In genomic region chr13:110593430-110594130, GRCh38 we compare ENCODE assay signal across 8 cellular contexts. TPM values are rescaled to one million over a fixed set of nuclear protein-coding genes. Genes with fewer than 3 reads are reported as not detected.
A peak's percentile ranks its signal among the peaks of the same experiment; 100 is the strongest.
DNase-seq lines count a peak whose midpoint lies in the region; ATAC-seq, FAIRE-seq and TF ChIP-seq lines count a peak whose summit lies in the region.

No MANE protein-coding gene starts in this region.

- H3K9me3 Mint-ChIP-seq in activated T-cell treated with anti-CD3 and anti-CD28 coated beads, Interleukin-2, amount 50 U/mL, for 4 hours: no peaks in the 10 kb centered on the region
- no peaks in the 10 kb centered on the region for H3K9me3 Mint-ChIP-seq in Calu3 (ENCODE audit: low read depth, unreplicated experiment)

- H3K36me3 Mint-ChIP-seq in activated T-cell treated with anti-CD3 and anti-CD28 coated beads, Interleukin-2, amount 50 U/mL, for 4 hours (ENCODE audit: insufficient read depth): no peaks in the 10 kb centered on the region
- H3K36me3 Mint-ChIP-seq in Calu3 (ENCODE audit: insufficient read depth, unreplicated experiment): no peaks in the 10 kb centered on the region

- CTCF ChIA-PET in Calu3 (lab: Charles Lee): interaction anchor here (0.7 to 1.1 kb wide), 2 partner anchors 17 to 89 kb away, joined by 3 to 5 read pairs; no protein-coding TSS in a partner anchor

- peaks cover 2% of the 10 kb centered on the region for H3K27me3 Mint-ChIP-seq in activated T-cell treated with anti-CD3 and anti-CD28 coated beads, Interleukin-2, amount 50 U/mL, for 4 hours (ENCODE audit: low read depth)
- H3K27me3 Mint-ChIP-seq in Calu3 (ENCODE audit: unreplicated experiment): no peaks in the 10 kb centered on the region

- no peaks in the 10 kb centered on the region for H3K4me1 Mint-ChIP-seq in activated T-cell treated with anti-CD3 and anti-CD28 coated beads, Interleukin-2, amount 50 U/mL, for 4 hours (ENCODE audit: low read depth)
- H3K4me1 Mint-ChIP-seq in Calu3 (ENCODE audit: low read depth, unreplicated experiment): no peaks in the 10 kb centered on the region

- intact Hi-C loops in Calu3 (cut with micrococcal nuclease; ENCODE audit: unreplicated experiment): no loop called here

- H3K27ac Mint-ChIP-seq in Calu3 (ENCODE audit: unreplicated experiment): no peak overlapping the region

- BruUV-seq in Calu3 (replicated peaks; lab: Mats Ljungman, UMichigan): no TSS peak

- no peak overlapping the region for H3K4me3 Mint-ChIP-seq in activated T-cell treated with anti-CD3 and anti-CD28 coated beads, Interleukin-2, amount 50 U/mL, for 4 hours
- no peak overlapping the region for H3K4me3 Mint-ChIP-seq in Calu3 (ENCODE audit: low read depth, unreplicated experiment)

- no peak for TF ChIP-seq CTCF in Calu3 (IDR thresholded peaks at IDR 0.05; ENCODE audit: unreplicated experiment)

- peak; percentile 56 to 63 for ATAC-seq in activated T-cell treated with anti-CD3 and anti-CD28 coated beads, Interleukin-2, amount 50 U/mL, for 4 hours
- peak; percentile 92 for ATAC-seq in GM21367 (IDR thresholded peaks at IDR 0.05; ENCODE audit: unreplicated experiment)

- DNase-seq in activated T-cell treated with anti-CD3 and anti-CD28 coated beads, Interleukin-2, amount 50 U/mL, for 4 hours: no peak
- DNase-seq in activated T-cell treated with anti-CD3 and anti-CD28 coated beads for 4 hours: no peak
- DNase-seq in HT1080 (ENCODE audit: low read depth): peak; percentile 54
- peak; percentile 79 for DNase-seq in RKO (ENCODE audit: low spot score)
- peak; percentile 12 for DNase-seq in middle frontal gyrus (ENCODE audit: extremely low spot score, low spot score)
- no peak for DNase-seq in Calu3

- peak; percentile 85 for FAIRE-seq in endometrium (lab: Jason Lieb, UNC)

RNA-seq across cellular contexts. Expression of gene NAXD, which starts 21.8 kb away (rescaled TPM):
- 10 to 100 TPM; 17.8 to 20.5 (median 19.5) TPM for total RNA-seq in activated T-cell treated with anti-CD3 and anti-CD28 coated beads, Interleukin-2, amount 50 U/mL, for 4 hours
- 22.8 and 22.9 TPM in 2 replicates for total RNA-seq in HT1080 (2014; rRNA removed; shearing (Covaris generic))
- polyA plus RNA-seq in HT1080 (2015; cell fraction: cytosol; rRNA removed): 25.9 and 28.2 TPM in 2 replicates
- 47.5 and 50.4 TPM in 2 replicates for polyA plus RNA-seq in HT1080 (2015; cell fraction: nucleus; rRNA removed)
- total RNA-seq in Calu3 (2022): 11.5 and 14.0 TPM in 2 replicates

RNA-seq across cellular contexts. Expression of gene RAB20, which starts 32.1 kb away (rescaled TPM):
- total RNA-seq in activated T-cell treated with anti-CD3 and anti-CD28 coated beads, Interleukin-2, amount 50 U/mL, for 4 hours: 1 to 10 TPM; 1.2 to 1.4 (median 1.4) TPM
- total RNA-seq in HT1080 (2014; rRNA removed; shearing (Covaris generic)): 7.3 and 7.6 TPM in 2 replicates
- polyA plus RNA-seq in HT1080 (2015; cell fraction: cytosol; rRNA removed): 4.1 and 4.9 TPM in 2 replicates
- polyA plus RNA-seq in HT1080 (2015; cell fraction: nucleus; rRNA removed): 1.3 and 2.4 TPM in 2 replicates
- 9.7 and 11.9 TPM in 2 replicates for total RNA-seq in Calu3 (2022)

Comparison
In these comparisons a context has a peak if more than half of its experiments do, and no peak if none do; other contexts are left out.
1. DNase-seq: peak in HT1080 (single experiment), RKO (single experiment) and middle frontal gyrus (single experiment); none in activated T-cell treated with anti-CD3 and anti-CD28 coated beads, Interleukin-2, amount 50 U/mL, for 4 hours (single experiment), activated T-cell treated with anti-CD3 and anti-CD28 coated beads for 4 hours (single experiment) and Calu3 (single experiment).